1 cellular context compared by ENCODE assay signal in the genomic region with DNA sequence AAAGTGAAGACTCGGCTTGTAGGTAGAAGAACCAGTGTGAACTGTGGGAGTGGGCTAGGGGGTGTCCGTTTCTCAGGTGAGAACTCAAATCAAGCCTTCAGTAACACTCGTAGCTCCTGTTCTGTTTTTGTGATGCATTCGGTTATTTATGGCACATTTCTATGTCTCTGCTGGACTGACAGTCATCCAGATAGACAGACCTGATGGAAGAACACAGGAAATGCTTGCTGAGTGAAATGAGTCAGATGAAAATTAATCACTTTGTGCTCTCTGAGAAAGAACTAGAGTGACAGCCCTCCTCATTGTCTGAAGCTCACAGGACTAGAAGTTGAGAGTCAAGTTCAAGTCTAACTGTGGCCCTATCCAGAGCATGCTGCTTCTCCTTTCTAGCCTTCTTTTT.
TF ChIP-seq lines count a peak whose summit lies in the region.

No MANE protein-coding gene starts in this region.

TF ChIP-seq in SK-N-SH, 30 proteins besides CTCF, POLR2A, EP300 and RAD21 (continued from another document):
- TF ChIP-seq ELF1 (IDR thresholded peaks at IDR 0.05) (no peak), POLR2AphosphoS5 (IDR thresholded peaks at IDR 0.05; ENCODE audit: low read depth, low read length) (no peak), FOSL2 (IDR thresholded peaks at IDR 0.05; ENCODE audit: borderline replicate concordance, low read depth) (peak; percentile 43; the same call in 1 of the 2 replicates), SMC3 (IDR thresholded peaks at IDR 0.05; ENCODE audit: low read depth, low read length) (no peak), NRF1 (IDR thresholded peaks at IDR 0.05; ENCODE audit: low read depth, low read length) (no peak), CHD2 (IDR thresholded peaks at IDR 0.05; ENCODE audit: low read length, partially characterized antibody) (no peak), EZH2phosphoT487 (IDR thresholded peaks at IDR 0.05; ENCODE audit: borderline replicate concordance, low read depth) (no peak), FOXM1 (IDR thresholded peaks at IDR 0.05; ENCODE audit: low read depth) (no peak), RCOR1 (IDR thresholded peaks at IDR 0.05; ENCODE audit: low read length) (no peak)
- TF ChIP-seq, protein P1, sequence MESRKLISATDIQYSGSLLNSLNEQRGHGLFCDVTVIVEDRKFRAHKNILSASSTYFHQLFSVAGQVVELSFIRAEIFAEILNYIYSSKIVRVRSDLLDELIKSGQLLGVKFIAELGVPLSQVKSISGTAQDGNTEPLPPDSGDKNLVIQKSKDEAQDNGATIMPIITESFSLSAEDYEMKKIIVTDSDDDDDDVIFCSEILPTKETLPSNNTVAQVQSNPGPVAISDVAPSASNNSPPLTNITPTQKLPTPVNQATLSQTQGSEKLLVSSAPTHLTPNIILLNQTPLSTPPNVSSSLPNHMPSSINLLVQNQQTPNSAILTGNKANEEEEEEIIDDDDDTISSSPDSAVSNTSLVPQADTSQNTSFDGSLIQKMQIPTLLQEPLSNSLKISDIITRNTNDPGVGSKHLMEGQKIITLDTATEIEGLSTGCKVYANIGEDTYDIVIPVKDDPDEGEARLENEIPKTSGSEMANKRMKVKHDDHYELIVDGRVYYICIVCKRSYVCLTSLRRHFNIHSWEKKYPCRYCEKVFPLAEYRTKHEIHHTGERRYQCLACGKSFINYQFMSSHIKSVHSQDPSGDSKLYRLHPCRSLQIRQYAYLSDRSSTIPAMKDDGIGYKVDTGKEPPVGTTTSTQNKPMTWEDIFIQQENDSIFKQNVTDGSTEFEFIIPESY (IDR thresholded peaks at IDR 0.05; ENCODE audit: borderline replicate concordance, low read depth), result no peak
- TF ChIP-seq, protein P2, sequence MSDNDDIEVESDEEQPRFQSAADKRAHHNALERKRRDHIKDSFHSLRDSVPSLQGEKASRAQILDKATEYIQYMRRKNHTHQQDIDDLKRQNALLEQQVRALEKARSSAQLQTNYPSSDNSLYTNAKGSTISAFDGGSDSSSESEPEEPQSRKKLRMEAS (IDR thresholded peaks at IDR 0.05; ENCODE audit: low read depth), result no peak
